ENCODE assay signal across 8 cellular contexts in the genomic region with DNA sequence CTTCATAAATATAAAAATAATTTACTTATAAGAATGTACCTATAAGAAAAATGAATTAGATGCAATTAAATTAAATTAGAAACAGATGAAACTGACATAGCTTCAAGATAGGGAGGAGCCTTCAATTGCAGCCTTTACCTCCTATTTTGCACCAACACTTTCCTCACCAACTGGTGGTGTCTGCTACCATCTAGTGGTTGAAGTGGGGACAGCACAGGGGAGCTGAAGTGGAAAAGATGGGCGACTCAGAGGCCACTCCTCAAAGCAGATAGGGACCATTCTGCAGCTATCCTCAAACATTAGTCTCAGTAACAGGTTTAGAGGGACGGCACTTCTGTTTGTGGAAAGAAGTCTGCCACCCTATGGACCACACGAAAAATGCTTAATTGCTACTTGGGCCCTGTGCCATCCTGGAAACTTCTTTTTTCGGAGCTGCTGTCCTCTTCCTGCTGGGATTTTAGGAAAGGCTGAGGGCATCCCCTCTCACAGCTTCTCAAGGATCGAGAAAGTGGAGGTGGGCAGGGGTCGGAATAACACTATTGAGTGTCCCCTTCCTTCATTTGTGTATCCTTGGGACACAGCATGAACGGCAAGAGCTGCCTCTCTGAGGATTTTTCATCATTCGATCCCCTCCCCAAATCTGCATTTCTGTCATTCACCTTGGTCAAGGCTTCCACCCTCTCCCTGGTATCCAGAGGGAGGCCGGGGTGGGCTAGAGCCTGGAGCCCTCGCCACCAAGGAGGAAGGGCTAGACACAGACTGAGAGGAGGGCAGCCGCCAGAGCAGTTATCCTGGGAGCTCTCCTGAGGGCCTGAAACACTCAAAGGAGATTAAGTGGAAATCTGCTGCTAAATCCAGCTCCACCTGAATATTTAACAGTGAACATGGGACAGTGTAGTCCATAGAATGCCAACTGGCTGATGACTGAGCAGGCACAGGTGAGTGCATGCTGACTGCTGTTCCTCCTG. TPM values are rescaled to one million over a fixed set of nuclear protein-coding genes. Genes with fewer than 3 reads are reported as not detected.
A peak's percentile ranks its signal among the peaks of the same experiment; 100 is the strongest.
DNase-seq lines count a peak whose midpoint lies in the region; ATAC-seq, FAIRE-seq and TF ChIP-seq lines count a peak whose summit lies in the region.

No MANE protein-coding gene starts in this region.

- H3K4me1 ChIP-seq in left lung = peaks cover 0 to 3% of the 10 kb centered on the region in 2 donors

- TF ChIP-seq CTCF in D721Med (IDR thresholded peaks at IDR 0.05; ENCODE audit: insufficient read depth, missing control alignments) (peak; percentile 98), left lung (IDR thresholded peaks at IDR 0.05) (peak; percentile 96 to 97)

- no peaks in the 10 kb centered on the region for H3K36me3 ChIP-seq in left lung

- no peak overlapping the region for H3K27ac ChIP-seq in left lung

- DNase-seq in D721Med (ENCODE audit: insufficient read length, low spot score) = no peak
- peak; percentile 81 to 87 for DNase-seq in NCI-H524 (lab: John Stamatoyannopoulos, UW)
- peak; percentile 79 to 82 for DNase-seq in activated CD4-positive, alpha-beta T cell treated with anti-CD3 and anti-CD28 coated beads for 24 hours (ENCODE audit: low read depth in 2 of 2)
- DNase-seq in cerebellum (ENCODE audit: low spot score) = peak; percentile 89
- peak in 1 of 2 donors; percentile 63 for DNase-seq in left lung
- peak; percentile 67 to 83 for DNase-seq in stimulated activated CD4-positive, alpha-beta T cell treated with anti-CD3 and anti-CD28 coated beads, Interleukin-4, amount 100 ng/mL, for 48 hours (ENCODE audit: low read depth in 2 of 2)

- no peaks in the 10 kb centered on the region for H3K9me3 ChIP-seq in left lung

- no peaks in the 10 kb centered on the region for H3K27me3 ChIP-seq in left lung

- ATAC-seq in HG02981 (IDR thresholded peaks at IDR 0.05; ENCODE audit: unreplicated experiment) (peak; percentile 70), left lung (peak; percentile 86), GM18517 (IDR thresholded peaks at IDR 0.05; ENCODE audit: unreplicated experiment) (no peak)

- H3K4me3 ChIP-seq in left lung = no peak overlapping the region

- FAIRE-seq in D721Med (lab: Jason Lieb, UNC) = no peak

- intact Hi-C loops in left lung (cut with DNase I) = loop anchor here (2.0 to 10.0 kb wide), 3 partner anchors 146 to 263 kb away; no protein-coding TSS in a partner anchor

RNA-seq across cellular contexts. Expression of a gene that starts 9.6 kb away (rescaled TPM):
- not detected for total RNA-seq in cerebellum
- total RNA-seq in left lung = not detected

RNA-seq across cellular contexts. Expression of a gene that starts 53.0 kb away (rescaled TPM):
- total RNA-seq in cerebellum (29.3 TPM), left lung (100 to 1,000 TPM; 134 to 145 TPM)

RNA-seq across cellular contexts. Expression of a gene that starts 58.4 kb away (rescaled TPM):
- not detected for total RNA-seq in cerebellum
- total RNA-seq in left lung = not detected
